12 cellular contexts compared by ENCODE assay signal in genomic region chr17:48843172-48843900, GRCh38. TPM values are rescaled to one million over a fixed set of nuclear protein-coding genes. Genes with fewer than 3 reads are reported as not detected.
DNase-seq lines count a peak whose midpoint lies in the region; TF ChIP-seq lines count a peak whose summit lies in the region.
"Had no signal": no experiment of that assay in that cellular context is flagged by ENCODE, and none has a peak within 500 bp of the region (broad histone marks: within the 10 kb centered on the region; RNA-seq: fewer than 3 reads in every experiment).

No MANE protein-coding gene starts in this region.

- peaks cover 50% of the 10 kb centered on the region for H3K36me3 ChIP-seq in suprapubic skin
- peaks cover 29 to 47% of the 10 kb centered on the region in 2 experiments for H3K36me3 ChIP-seq in SK-N-SH (replicated peaks in 1 of 2; ENCODE audit: control insufficient read depth in 1 of 2, insufficient read depth in 2 of 2, low read length in 1 of 2)
- H3K36me3 ChIP-seq in neuronal stem cell (replicated peaks in 1 of 2; ENCODE audit: control insufficient read depth in 2 of 2, insufficient read depth in 2 of 2, low read length in 2 of 2): peaks cover 0 to 6% of the 10 kb centered on the region in 2 donors
- H3K36me3 ChIP-seq: ovary had no signal

- no peak overlapping the region for H2BK12ac ChIP-seq in neuronal stem cell (ENCODE audit: low read length)

- CTCF ChIA-PET in MCF 10A (lab: Yijun Ruan, JAX): interaction anchor here (0.6 to 1.7 kb wide), 5 partner anchors 25 to 384 kb away, joined by 3 to 10 read pairs (median 4); no protein-coding TSS in a partner anchor
- CTCF ChIA-PET in SK-N-SH (lab: Yijun Ruan, JAX): interaction anchor here (1.0 to 7.7 kb wide), 5 partner anchors 25 to 225 kb away, joined by 4 to 54 read pairs (median 6); no protein-coding TSS in a partner anchor

- H4K20me1 ChIP-seq in SK-N-SH (ENCODE audit: insufficient read depth): 0 out of 2 replicates have a peak, but pooled peaks cover 5% of the 10 kb centered on the region

- TSS peak; percentile 22 for BruUV-seq in MCF 10A (replicated peaks; lab: Mats Ljungman, UMichigan)

- H2AK5ac ChIP-seq in neuronal stem cell (ENCODE audit: low read depth, low read length): no peak overlapping the region

- H3K9me2 ChIP-seq in SK-N-SH: no peaks in the 10 kb centered on the region

- peaks cover 25% of the 10 kb centered on the region; the same call in 1 of the 2 replicates for H3K79me2 ChIP-seq in SK-N-SH (ENCODE audit: insufficient read depth)

- TF ChIP-seq CTCF in MCF 10A (IDR thresholded peaks at IDR 0.05; ENCODE audit: unreplicated experiment) (no peak), suprapubic skin (IDR thresholded peaks at IDR 0.05) (no peak), SK-N-SH (IDR thresholded peaks at IDR 0.05) (no peak)

- no peaks in the 10 kb centered on the region for H3K9me3 Mint-ChIP-seq in MCF 10A (ENCODE audit: unreplicated experiment)
- H3K9me3 Mint-ChIP-seq: activated T-cell treated with anti-CD3 and anti-CD28 coated beads, Interleukin-2, amount 50 U/mL, for 24 hours had no signal

- H3K4me3 Mint-ChIP-seq in MCF 10A (ENCODE audit: unreplicated experiment): no peak overlapping the region
- H3K4me3 Mint-ChIP-seq: activated T-cell treated with anti-CD3 and anti-CD28 coated beads, Interleukin-2, amount 50 U/mL, for 24 hours had no signal

- H3K4me3 ChIP-seq in suprapubic skin (no peak overlapping the region), SK-N-SH (ENCODE audit: low read depth in 2 of 2, low read length in 1 of 2) (no peak overlapping the region), neuronal stem cell (ENCODE audit: low read length in 2 of 2) (no peak overlapping the region)
- H3K4me3 ChIP-seq: colonic mucosa, ovary had no signal

- H3K4ac ChIP-seq in neuronal stem cell (ENCODE audit: low read length): no peak overlapping the region

- TF ChIP-seq POLR2A in suprapubic skin (IDR thresholded peaks at IDR 0.05): no peak

- no peak overlapping the region for H2BK5ac ChIP-seq in neuronal stem cell (ENCODE audit: low read length)

- H2BK120ac ChIP-seq in neuronal stem cell (ENCODE audit: low read depth, low read length): no peak overlapping the region

- no peak for TF ChIP-seq RAD21 in SK-N-SH (IDR thresholded peaks at IDR 0.05; ENCODE audit: low read length)

- H3K36me3 Mint-ChIP-seq in MCF 10A (ENCODE audit: insufficient read depth, unreplicated experiment): peaks cover 47% of the 10 kb centered on the region

- DNase-seq in MV-4-11 (lab: John Stamatoyannopoulos, UW) (peak; percentile 93), MCF 10A (ENCODE audit: unreplicated experiment) (peak; percentile 22), suprapubic skin (ENCODE audit: low spot score in 2 of 2) (no peak), SK-N-SH (no peak), neuronal stem cell (ENCODE audit: low spot score) (no peak)
- no peak for DNase-seq in NK-92 treated with Interleukin-12 subunit alpha and Interleukin-12 subunit beta, amount 100 ng/mL, for 24 hours (lab: John Stamatoyannopoulos, UW)
- DNase-seq: activated T-cell treated with anti-CD3 and anti-CD28 coated beads, Interleukin-2, amount 50 U/mL, for 24 hours; colonic mucosa; NCI-H510A treated with DMSO at 0.1 percent for 48 hours; ovary had no signal

- H3K23ac ChIP-seq in neuronal stem cell (ENCODE audit: low read depth, low read length, poor library complexity): no peak overlapping the region

- TF ChIP-seq EP300 in suprapubic skin (IDR thresholded peaks at IDR 0.05) (no peak), SK-N-SH (IDR thresholded peaks at IDR 0.05; ENCODE audit: borderline replicate concordance in 1 of 2, low read depth in 1 of 2, low read length in 1 of 2) (no peak)

- no peak overlapping the region for H3K9ac ChIP-seq in SK-N-SH
- no peak overlapping the region for H3K9ac ChIP-seq in neuronal stem cell (ENCODE audit: low read depth, low read length, poor library complexity)

- H3K4me2 ChIP-seq in SK-N-SH (no peak overlapping the region), neuronal stem cell (ENCODE audit: insufficient read depth, low read length, poor library complexity, severe bottlenecking) (no peak overlapping the region)

- no peak overlapping the region for H4K91ac ChIP-seq in neuronal stem cell (ENCODE audit: low read depth, low read length, poor library complexity)

- H3K4me1 ChIP-seq in suprapubic skin (peaks cover 44% of the 10 kb centered on the region), SK-N-SH (ENCODE audit: control insufficient read depth in 1 of 2, insufficient read depth in 2 of 2, low read depth in 1 of 2, low read length in 1 of 2) (peaks cover 0 to 12% of the 10 kb centered on the region in 2 experiments; a peak in 1 of 4 replicates), neuronal stem cell (ENCODE audit: control insufficient read depth in 2 of 2, insufficient read depth in 1 of 2, low read depth in 1 of 2, low read length in 2 of 2) (peaks cover 0 to 6% of the 10 kb centered on the region in 2 donors)

- no peak overlapping the region for H4K8ac ChIP-seq in neuronal stem cell (ENCODE audit: low read depth, low read length)

- peaks cover 6% of the 10 kb centered on the region for H3F3A ChIP-seq in SK-N-SH (replicated peaks; ENCODE audit: insufficient read depth)

- peaks cover 22% of the 10 kb centered on the region for H3K4me1 Mint-ChIP-seq in MCF 10A (ENCODE audit: insufficient read depth, unreplicated experiment)

- WGBS in suprapubic skin: 81% methylated on average over 6 of the region's 6 CpGs
- WGBS in SK-N-SH (ENCODE audit: low lambda C conversion rate): 88% methylated on average over 6 of the region's 6 CpGs
- 100% methylated on average over 1 of the region's 6 CpGs; no CpG with 5 or more reads in 1 of the 2 donors for WGBS in neuronal stem cell (ENCODE audit: extremely low coverage in 2 of 2, insufficient read length in 2 of 2, insufficient replicate concordance in 1 of 2), 2 donors

- H3K27me3 Mint-ChIP-seq in MCF 10A (ENCODE audit: insufficient read depth, unreplicated experiment): no peaks in the 10 kb centered on the region
- H3K27me3 Mint-ChIP-seq: activated T-cell treated with anti-CD3 and anti-CD28 coated beads, Interleukin-2, amount 50 U/mL, for 24 hours had no signal

- H2AFZ ChIP-seq in SK-N-SH (ENCODE audit: low read depth) (no peak overlapping the region), neuronal stem cell (ENCODE audit: low read length) (no peak overlapping the region)

- POLR2A ChIA-PET in MCF 10A (lab: Yijun Ruan, JAX): interaction anchor here (0.6 to 2.0 kb wide), 3 partner anchors 13 to 27 kb away, joined by 3 to 5 read pairs (median 4); no protein-coding TSS in a partner anchor
- POLR2A ChIA-PET in SK-N-SH (lab: Yijun Ruan, JAX): no interaction called here

- no peaks in the 10 kb centered on the region for H3K27me3 ChIP-seq in layer of hippocampus (ENCODE audit: control insufficient read depth, insufficient read depth, low read length)
- no peaks in the 10 kb centered on the region for H3K27me3 ChIP-seq in suprapubic skin
- H3K27me3 ChIP-seq in SK-N-SH (ENCODE audit: insufficient read depth): no peaks in the 10 kb centered on the region
- H3K27me3 ChIP-seq in neuronal stem cell (ENCODE audit: control insufficient read depth in 3 of 3, insufficient read depth in 3 of 3, low read depth in 1 of 3, low read length in 3 of 3): no peaks in the 10 kb centered on the region
- H3K27me3 ChIP-seq: colonic mucosa, ovary had no signal

- H3K9me3 ChIP-seq in suprapubic skin: no peaks in the 10 kb centered on the region
- no peaks in the 10 kb centered on the region for H3K9me3 ChIP-seq in SK-N-SH
- no peaks in the 10 kb centered on the region for H3K9me3 ChIP-seq in neuronal stem cell (replicated peaks in 1 of 2; ENCODE audit: control insufficient read depth in 2 of 2, insufficient read depth in 1 of 2, low read depth in 1 of 2, low read length in 2 of 2)
- H3K9me3 ChIP-seq: colonic mucosa, ovary had no signal

- intact Hi-C loops in MCF 10A (cut with micrococcal nuclease): no loop called here

- peak overlapping the region; percentile 61 for H3K27ac Mint-ChIP-seq in MCF 10A (ENCODE audit: low read depth, unreplicated experiment)
- H3K27ac Mint-ChIP-seq: activated T-cell treated with anti-CD3 and anti-CD28 coated beads, Interleukin-2, amount 50 U/mL, for 24 hours had no signal

- H3K18ac ChIP-seq in neuronal stem cell (ENCODE audit: low read length): no peak overlapping the region

- no peak overlapping the region for H3K14ac ChIP-seq in neuronal stem cell (ENCODE audit: low read length)

- H3K27ac ChIP-seq in layer of hippocampus (ENCODE audit: low read depth, low read length) (peak overlapping the region; percentile 41), suprapubic skin (peak overlapping the region; percentile 12), SK-N-SH (ENCODE audit: low read depth in 2 of 2, low read length in 1 of 2) (no peak overlapping the region), neuronal stem cell (replicated peaks; ENCODE audit: low read length) (no peak overlapping the region)
- H3K27ac ChIP-seq: colonic mucosa had no signal

- H3K79me1 ChIP-seq in neuronal stem cell (ENCODE audit: low read depth, low read length): peaks cover 5% of the 10 kb centered on the region

- no peak overlapping the region for H2BK15ac ChIP-seq in neuronal stem cell (ENCODE audit: low read length)

RNA-seq across cellular contexts. Expression of gene CALCOCO2, which starts 12.5 kb away (rescaled TPM):
- total RNA-seq in MCF 10A (2022) (96.1 and 113 TPM in 2 replicates), suprapubic skin (100 to 1,000 TPM in 2 of 4 donors, 10 to 100 TPM in 2; 87.2 to 133 (median 102) TPM)
- polyA plus RNA-seq in SK-N-SH (2012; rRNA removed): 49.9 and 67.7 TPM in 2 replicates
- polyA plus RNA-seq in SK-N-SH (2012; cell fraction: cytosol; rRNA removed): 70.5 and 95.0 TPM in 2 replicates
- 47.5 and 95.2 TPM in 2 replicates for polyA plus RNA-seq in SK-N-SH (2012; cell fraction: nucleus; rRNA removed)
- polyA plus RNA-seq in neuronal stem cell (2013, experiment 1 of 2): 26.0 TPM
- polyA plus RNA-seq in neuronal stem cell (2013, experiment 2 of 2): 24.4 TPM

RNA-seq across cellular contexts. Expression of gene TTLL6, which starts 26.3 kb away (rescaled TPM):
- total RNA-seq in MCF 10A (2022): not detected in 2 replicates
- not detected for total RNA-seq in suprapubic skin
- 3.1 and 5.1 TPM in 2 replicates for polyA plus RNA-seq in SK-N-SH (2012; rRNA removed)
- polyA plus RNA-seq in SK-N-SH (2012; cell fraction: cytosol; rRNA removed): 1.1 and 1.3 TPM in 2 replicates
- polyA plus RNA-seq in SK-N-SH (2012; cell fraction: nucleus; rRNA removed): 14.5 and 21.5 TPM in 2 replicates
- polyA plus RNA-seq in neuronal stem cell (2013, experiment 1 of 2): 0.60 TPM
- 0.43 TPM for polyA plus RNA-seq in neuronal stem cell (2013, experiment 2 of 2)
- total RNA-seq: T-helper 1 cell treated with Interleukin-12 subunit alpha and Interleukin-12 subunit beta and Interleukin-4 antibody, amounts not matched to agents 30 ng/mL and 1 ng/mL, for 36 hours had no signal

RNA-seq across cellular contexts. Expression of gene ATP5MC1, which starts 49.3 kb away (rescaled TPM):
- total RNA-seq in MCF 10A (2022) (149 and 150 TPM in 2 replicates), suprapubic skin (100 to 1,000 TPM in 3 of 4 donors, 10 to 100 TPM in 1; 79.8 to 128 (median 112) TPM)
- polyA plus RNA-seq in SK-N-SH (2012; rRNA removed): 382 and 684 TPM in 2 replicates
- polyA plus RNA-seq in SK-N-SH (2012; cell fraction: cytosol; rRNA removed): 339 and 530 TPM in 2 replicates
- 163 and 201 TPM in 2 replicates for polyA plus RNA-seq in SK-N-SH (2012; cell fraction: nucleus; rRNA removed)
- 115 TPM for polyA plus RNA-seq in neuronal stem cell (2013, experiment 1 of 2)
- 101 TPM for polyA plus RNA-seq in neuronal stem cell (2013, experiment 2 of 2)

Comparison
In these comparisons a context has a peak if more than half of its experiments do, and no peak if none do; other contexts are left out.
1. DNase-seq: peak in MV-4-11 (single experiment) and MCF 10A (single experiment); none in suprapubic skin (0 of 2), NK-92 treated with Interleukin-12 subunit alpha and Interleukin-12 subunit beta, amount 100 ng/mL, for 24 hours (single experiment), SK-N-SH (single experiment) and neuronal stem cell (single experiment).
2. H3K27ac ChIP-seq: peak in layer of hippocampus (single experiment) and suprapubic skin (single experiment); none in SK-N-SH (0 of 2) and neuronal stem cell (single experiment).